8 cellular contexts compared by ENCODE assay signal in the genomic region with DNA sequence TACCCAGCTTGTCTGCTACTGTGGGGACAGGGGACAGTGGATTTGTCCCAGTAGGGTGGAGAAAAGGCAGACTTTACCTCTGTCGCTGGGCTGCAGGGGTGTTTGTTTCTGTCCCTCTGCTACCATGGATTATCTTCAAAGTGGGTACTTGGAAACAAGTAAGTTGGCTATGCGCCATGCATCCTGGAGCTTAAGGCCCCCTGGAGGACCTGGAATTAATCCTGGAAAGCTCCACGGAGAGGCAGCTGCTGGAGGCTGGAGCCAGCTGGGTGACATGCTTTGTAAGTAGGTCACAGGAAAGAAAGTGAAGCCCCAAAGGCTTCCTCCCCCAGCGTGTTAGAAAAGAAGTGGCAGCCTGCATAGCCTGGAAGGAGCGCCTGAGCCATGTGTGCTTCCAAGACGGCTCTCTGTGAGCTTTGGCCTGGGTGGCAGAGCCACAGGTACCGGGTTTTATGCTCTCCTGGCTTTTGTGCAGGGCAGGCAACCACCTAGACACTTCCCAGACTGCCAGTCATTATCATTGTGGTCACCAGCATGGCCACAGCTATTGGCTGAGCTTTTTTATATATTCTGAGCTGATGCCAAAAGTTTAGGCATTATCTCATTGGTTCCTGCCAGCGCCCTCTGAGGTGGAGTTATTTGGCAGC. TPM values are rescaled to one million over a fixed set of nuclear protein-coding genes. Genes with fewer than 3 reads are reported as not detected.
DNase-seq lines count a peak whose midpoint lies in the region; ATAC-seq, FAIRE-seq and TF ChIP-seq lines count a peak whose summit lies in the region.

No MANE protein-coding gene starts in this region.

- no peaks in the 10 kb centered on the region for H3K79me2 ChIP-seq in endothelial cell of umbilical vein (ENCODE audit: control insufficient read depth, insufficient read depth, low read length)

- H3K9me3 ChIP-seq in endothelial cell of umbilical vein (replicated peaks; ENCODE audit: control insufficient read depth, insufficient read depth, low read length) = no peaks in the 10 kb centered on the region

- intact Hi-C loops in endothelial cell of umbilical vein (cut with micrococcal nuclease) = no loop called here

- in situ Hi-C loops in GM13977 (cut with MboI; ENCODE audit: low pct_unique_long_range_greater_than_20kb, low sequenced_read_pairs, unreplicated experiment) = no loop called here

- DNase-seq in EH (ENCODE audit: low read depth) = peak; percentile 65
- DNase-seq in NCI-H510A treated with DMSO at 0.1 percent for 48 hours (lab: John Stamatoyannopoulos, UW) = peak; percentile 35
- peak; percentile 56 for DNase-seq in endothelial cell of umbilical vein (ENCODE audit: low read depth, low spot score)
- no peak for DNase-seq in neural crest cell (ENCODE audit: low read depth, low spot score)
- no peak for DNase-seq in GM13977 (ENCODE audit: low spot score)

- H4K20me1 ChIP-seq in endothelial cell of umbilical vein (replicated peaks; ENCODE audit: control insufficient read depth, extremely low read depth, insufficient read depth, low read length) = peaks cover 2% of the 10 kb centered on the region

- TF ChIP-seq CTCF in endothelial cell of umbilical vein (IDR thresholded peaks at IDR 0.05; ENCODE audit: extremely low read depth in 1 of 2, insufficient read depth in 1 of 2, low read depth in 1 of 2, low read length in 2 of 2) (no peak), neural crest cell (conservative IDR thresholded peaks at IDR 0.05) (no peak), GM13977 (IDR thresholded peaks at IDR 0.05; ENCODE audit: extremely low read depth, insufficient read depth, missing control alignments) (no peak)

- no peak overlapping the region for H3K9ac ChIP-seq in endothelial cell of umbilical vein (replicated peaks; ENCODE audit: extremely low read depth, insufficient read depth, low read length)

- ATAC-seq in GM18873 (IDR thresholded peaks at IDR 0.05; ENCODE audit: low FRiP score, unreplicated experiment) (no peak), GM21447 (IDR thresholded peaks at IDR 0.05; ENCODE audit: unreplicated experiment) (no peak), GM21360 (IDR thresholded peaks at IDR 0.05; ENCODE audit: unreplicated experiment) (no peak)

- no peaks in the 10 kb centered on the region for H3K27me3 Mint-ChIP-seq in neural crest cell (ENCODE audit: low read depth)

- no peak overlapping the region for H3K4me3 ChIP-seq in endothelial cell of umbilical vein (replicated peaks in 1 of 3; ENCODE audit: insufficient read depth in 1 of 3, low read depth in 1 of 3, low read length in 3 of 3)

- no peak for TF ChIP-seq POLR2A in endothelial cell of umbilical vein (IDR thresholded peaks at IDR 0.05; ENCODE audit: low read depth, low read length)

- peak overlapping the region; percentile 20 for H3K4me3 Mint-ChIP-seq in neural crest cell

- no peak overlapping the region for H3K4me2 ChIP-seq in endothelial cell of umbilical vein (ENCODE audit: insufficient read depth, low read length)

- FAIRE-seq in endothelial cell of umbilical vein (lab: Jason Lieb, UNC) = no peak

- H3K4me1 Mint-ChIP-seq in neural crest cell = peaks cover 42% of the 10 kb centered on the region

- peaks cover 2% of the 10 kb centered on the region for H3K4me1 ChIP-seq in endothelial cell of umbilical vein (ENCODE audit: control insufficient read depth, extremely low read depth, insufficient read depth, low read length)

- BruUV-seq in endothelial cell of umbilical vein (replicated peaks; lab: Mats Ljungman, UMichigan) = no TSS peak

- no peak overlapping the region for H3K27ac ChIP-seq in endothelial cell of umbilical vein (ENCODE audit: insufficient read depth, low read depth, low read length)

- H3K36me3 ChIP-seq in endothelial cell of umbilical vein (ENCODE audit: control insufficient read depth in 2 of 2, extremely low read depth in 1 of 2, insufficient read depth in 2 of 2, low read length in 2 of 2) = no peaks in the 10 kb centered on the region

- H3K9me3 Mint-ChIP-seq in neural crest cell = no peaks in the 10 kb centered on the region

- H3K27ac Mint-ChIP-seq in neural crest cell (ENCODE audit: unreplicated experiment) = peak overlapping the region; percentile 8

- H2AFZ ChIP-seq in endothelial cell of umbilical vein (ENCODE audit: low read depth, low read length) = no peak overlapping the region

- H3K36me3 Mint-ChIP-seq in neural crest cell (ENCODE audit: low read depth) = no peaks in the 10 kb centered on the region

- dilution Hi-C loops in endothelial cell of umbilical vein (cut with MboI; ENCODE audit: extremely low pct_ligation_motif_present, low sequenced_read_pairs) = no loop called here

- H3K27me3 ChIP-seq in endothelial cell of umbilical vein (ENCODE audit: control insufficient read depth in 2 of 2, insufficient read depth in 2 of 2, low read length in 2 of 2) = no peaks in the 10 kb centered on the region

- CTCF ChIA-PET in endothelial cell of umbilical vein (lab: Charles Lee) = interaction anchor here (0.8 to 1.4 kb wide), 3 partner anchors 9 to 27 kb away, joined by 3 to 7 read pairs (median 4); a partner anchor contains a TSS

- POLR2A ChIA-PET in endothelial cell of umbilical vein (lab: Charles Lee) = interaction anchor here (0.8 kb wide), 1 partner anchor 9 kb away, joined by 5 read pairs; no protein-coding TSS in a partner anchor

- no peaks in the 10 kb centered on the region for H3K9me1 ChIP-seq in endothelial cell of umbilical vein (replicated peaks; ENCODE audit: control insufficient read depth, extremely low read depth, insufficient read depth, low read length)

TF ChIP-seq in endothelial cell of umbilical vein, 7 proteins besides CTCF, POLR2A, EP300 and RAD21:
- no peak for TF ChIP-seq JUN (IDR thresholded peaks at IDR 0.05; ENCODE audit: borderline replicate concordance, insufficient read depth, insufficient read length, low read depth)
TF ChIP-seq in endothelial cell of umbilical vein: peak in this region for 0.

RNA-seq across cellular contexts. Expression of a gene that starts 9.5 kb away (rescaled TPM):
- total RNA-seq in endothelial cell of umbilical vein (13.9 and 14.6 TPM in 2 replicates), neural crest cell (15.1 and 16.8 TPM in 2 replicates)
- polyA plus RNA-seq in endothelial cell of umbilical vein = 4.5 and 5.2 TPM in 2 replicates
- polyA plus RNA-seq in endothelial cell of umbilical vein (2011; cell fraction: cytosol; rRNA removed) = 5.3 and 5.4 TPM in 2 replicates
- 5.7 and 6.1 TPM in 2 replicates for polyA plus RNA-seq in endothelial cell of umbilical vein (2011; cell fraction: nucleus; rRNA removed)
- 8.0 and 9.7 TPM in 2 replicates for polyA plus RNA-seq in endothelial cell of umbilical vein (2012)
- polyA minus RNA-seq in endothelial cell of umbilical vein = 10.3 and 14.4 TPM in 2 replicates
- 3.3 TPM for polyA minus RNA-seq in endothelial cell of umbilical vein (2011; cell fraction: cytosol; rRNA and poly(A)+ RNA removed)
- polyA minus RNA-seq in endothelial cell of umbilical vein (2011; cell fraction: nucleus; rRNA and poly(A)+ RNA removed) = 5.8 TPM in 2 replicates

RNA-seq across cellular contexts. Expression of a gene that starts 47.6 kb away (rescaled TPM):
- total RNA-seq in endothelial cell of umbilical vein (98.1 and 124 TPM in 2 replicates), neural crest cell (132 and 146 TPM in 2 replicates)
- polyA plus RNA-seq in endothelial cell of umbilical vein = 10.9 and 15.8 TPM in 2 replicates
- polyA plus RNA-seq in endothelial cell of umbilical vein (2011; cell fraction: cytosol; rRNA removed) = 32.8 and 33.1 TPM in 2 replicates
- 48.3 and 64.0 TPM in 2 replicates for polyA plus RNA-seq in endothelial cell of umbilical vein (2011; cell fraction: nucleus; rRNA removed)
- polyA plus RNA-seq in endothelial cell of umbilical vein (2012) = 112 and 183 TPM in 2 replicates
- polyA minus RNA-seq in endothelial cell of umbilical vein = 15.7 and 18.2 TPM in 2 replicates
- 33.0 TPM for polyA minus RNA-seq in endothelial cell of umbilical vein (2011; cell fraction: cytosol; rRNA and poly(A)+ RNA removed)
- 21.7 and 29.5 TPM in 2 replicates for polyA minus RNA-seq in endothelial cell of umbilical vein (2011; cell fraction: nucleus; rRNA and poly(A)+ RNA removed)

Comparison
In these comparisons a context has a peak if more than half of its experiments do, and no peak if none do; other contexts are left out.
1. DNase-seq: peak in EH (single experiment), NCI-H510A treated with DMSO at 0.1 percent for 48 hours (single experiment) and endothelial cell of umbilical vein (single experiment); none in neural crest cell (single experiment) and GM13977 (single experiment).